1 cellular context compared by ENCODE assay signal in genomic region chr12:55834400-55834799, GRCh38. TPM values are rescaled to one million over a fixed set of nuclear protein-coding genes. Genes with fewer than 3 reads are reported as not detected.
"Had no signal": no experiment of that assay in that cellular context is flagged by ENCODE, and none has a peak within 500 bp of the region (broad histone marks: within the 10 kb centered on the region; RNA-seq: fewer than 3 reads in every experiment).

No MANE protein-coding gene starts in this region.

RNA-seq across cellular contexts. Expression of gene MMP19, which starts 8.3 kb away (rescaled TPM):
- total RNA-seq: NCI-H460 had no signal
